In the genomic region with DNA sequence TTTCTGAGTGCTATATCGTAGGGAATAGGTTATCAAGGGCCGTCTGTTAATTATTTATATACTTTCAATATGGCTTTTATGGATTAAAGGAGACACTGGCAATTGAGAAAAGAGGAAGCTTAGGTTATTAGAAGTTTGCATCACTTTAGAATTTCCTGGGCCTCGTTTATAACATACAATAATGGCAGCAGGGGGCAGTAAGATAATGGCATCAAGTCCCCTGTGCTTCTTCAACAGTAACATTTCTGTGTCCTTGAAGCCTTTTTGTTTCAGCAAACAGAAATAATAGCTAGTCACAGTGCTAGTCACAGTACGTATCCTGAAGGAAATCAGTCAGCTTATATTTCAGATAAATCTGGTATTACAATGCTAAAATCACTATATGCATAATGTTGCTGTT, we compare ENCODE assay signal across 2 cellular contexts.
TF ChIP-seq lines count a peak whose summit lies in the region.

No MANE protein-coding gene starts in this region.

TF ChIP-seq in GM12878, 131 proteins besides CTCF, POLR2A, EP300 and RAD21:
- TF ChIP-seq BRCA1 (IDR thresholded peaks at IDR 0.05; ENCODE audit: low read depth, low read length) (no peak), YBX1 (IDR thresholded peaks at IDR 0.05) (no peak), ESRRA (IDR thresholded peaks at IDR 0.05; ENCODE audit: low read length) (no peak), RUNX3 (IDR thresholded peaks at IDR 0.05; ENCODE audit: low read length) (no peak), RAD51 (IDR thresholded peaks at IDR 0.05) (no peak), RELA (IDR thresholded peaks at IDR 0.05; ENCODE audit: borderline replicate concordance, partially characterized antibody) (no peak), HDAC2 (IDR thresholded peaks at IDR 0.05) (no peak), PML (IDR thresholded peaks at IDR 0.05; ENCODE audit: low read length) (no peak), GABPA (IDR thresholded peaks at IDR 0.05; ENCODE audit: low read depth) (no peak), BMI1 (IDR thresholded peaks at IDR 0.05; ENCODE audit: borderline replicate concordance) (no peak), CBX3 (IDR thresholded peaks at IDR 0.05; ENCODE audit: borderline replicate concordance, low read depth) (no peak), NRF1 (conservative IDR thresholded peaks at IDR 0.05; ENCODE audit: low read depth, low read length) (no peak), CHD4 (IDR thresholded peaks at IDR 0.05) (no peak), CREB1 (IDR thresholded peaks at IDR 0.05; ENCODE audit: low read depth) (no peak), HDAC6 (IDR thresholded peaks at IDR 0.05; ENCODE audit: unreplicated experiment) (no peak), ZNF217 (IDR thresholded peaks at IDR 0.05) (no peak)
- TF ChIP-seq, protein P1, sequence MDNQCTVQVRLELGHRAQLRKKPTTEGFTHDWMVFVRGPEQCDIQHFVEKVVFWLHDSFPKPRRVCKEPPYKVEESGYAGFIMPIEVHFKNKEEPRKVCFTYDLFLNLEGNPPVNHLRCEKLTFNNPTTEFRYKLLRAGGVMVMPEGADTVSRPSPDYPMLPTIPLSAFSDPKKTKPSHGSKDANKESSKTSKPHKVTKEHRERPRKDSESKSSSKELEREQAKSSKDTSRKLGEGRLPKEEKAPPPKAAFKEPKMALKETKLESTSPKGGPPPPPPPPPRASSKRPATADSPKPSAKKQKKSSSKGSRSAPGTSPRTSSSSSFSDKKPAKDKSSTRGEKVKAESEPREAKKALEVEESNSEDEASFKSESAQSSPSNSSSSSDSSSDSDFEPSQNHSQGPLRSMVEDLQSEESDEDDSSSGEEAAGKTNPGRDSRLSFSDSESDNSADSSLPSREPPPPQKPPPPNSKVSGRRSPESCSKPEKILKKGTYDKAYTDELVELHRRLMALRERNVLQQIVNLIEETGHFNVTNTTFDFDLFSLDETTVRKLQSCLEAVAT (IDR thresholded peaks at IDR 0.05): no peak
- TF ChIP-seq, protein P2, sequence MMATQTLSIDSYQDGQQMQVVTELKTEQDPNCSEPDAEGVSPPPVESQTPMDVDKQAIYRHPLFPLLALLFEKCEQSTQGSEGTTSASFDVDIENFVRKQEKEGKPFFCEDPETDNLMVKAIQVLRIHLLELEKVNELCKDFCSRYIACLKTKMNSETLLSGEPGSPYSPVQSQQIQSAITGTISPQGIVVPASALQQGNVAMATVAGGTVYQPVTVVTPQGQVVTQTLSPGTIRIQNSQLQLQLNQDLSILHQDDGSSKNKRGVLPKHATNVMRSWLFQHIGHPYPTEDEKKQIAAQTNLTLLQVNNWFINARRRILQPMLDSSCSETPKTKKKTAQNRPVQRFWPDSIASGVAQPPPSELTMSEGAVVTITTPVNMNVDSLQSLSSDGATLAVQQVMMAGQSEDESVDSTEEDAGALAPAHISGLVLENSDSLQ (IDR thresholded peaks at IDR 0.05): no peak
- TF ChIP-seq, protein P3, sequence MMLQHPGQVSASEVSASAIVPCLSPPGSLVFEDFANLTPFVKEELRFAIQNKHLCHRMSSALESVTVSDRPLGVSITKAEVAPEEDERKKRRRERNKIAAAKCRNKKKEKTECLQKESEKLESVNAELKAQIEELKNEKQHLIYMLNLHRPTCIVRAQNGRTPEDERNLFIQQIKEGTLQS (IDR thresholded peaks at IDR 0.05; ENCODE audit: borderline replicate concordance, extremely low read depth, low read depth, low read length): no peak
- TF ChIP-seq, protein P4, sequence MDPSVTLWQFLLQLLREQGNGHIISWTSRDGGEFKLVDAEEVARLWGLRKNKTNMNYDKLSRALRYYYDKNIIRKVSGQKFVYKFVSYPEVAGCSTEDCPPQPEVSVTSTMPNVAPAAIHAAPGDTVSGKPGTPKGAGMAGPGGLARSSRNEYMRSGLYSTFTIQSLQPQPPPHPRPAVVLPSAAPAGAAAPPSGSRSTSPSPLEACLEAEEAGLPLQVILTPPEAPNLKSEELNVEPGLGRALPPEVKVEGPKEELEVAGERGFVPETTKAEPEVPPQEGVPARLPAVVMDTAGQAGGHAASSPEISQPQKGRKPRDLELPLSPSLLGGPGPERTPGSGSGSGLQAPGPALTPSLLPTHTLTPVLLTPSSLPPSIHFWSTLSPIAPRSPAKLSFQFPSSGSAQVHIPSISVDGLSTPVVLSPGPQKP (IDR thresholded peaks at IDR 0.05; ENCODE audit: low read depth, low read length): no peak

TF ChIP-seq in neural cell, 6 proteins besides CTCF, POLR2A, EP300 and RAD21:
- TF ChIP-seq, protein P5, sequence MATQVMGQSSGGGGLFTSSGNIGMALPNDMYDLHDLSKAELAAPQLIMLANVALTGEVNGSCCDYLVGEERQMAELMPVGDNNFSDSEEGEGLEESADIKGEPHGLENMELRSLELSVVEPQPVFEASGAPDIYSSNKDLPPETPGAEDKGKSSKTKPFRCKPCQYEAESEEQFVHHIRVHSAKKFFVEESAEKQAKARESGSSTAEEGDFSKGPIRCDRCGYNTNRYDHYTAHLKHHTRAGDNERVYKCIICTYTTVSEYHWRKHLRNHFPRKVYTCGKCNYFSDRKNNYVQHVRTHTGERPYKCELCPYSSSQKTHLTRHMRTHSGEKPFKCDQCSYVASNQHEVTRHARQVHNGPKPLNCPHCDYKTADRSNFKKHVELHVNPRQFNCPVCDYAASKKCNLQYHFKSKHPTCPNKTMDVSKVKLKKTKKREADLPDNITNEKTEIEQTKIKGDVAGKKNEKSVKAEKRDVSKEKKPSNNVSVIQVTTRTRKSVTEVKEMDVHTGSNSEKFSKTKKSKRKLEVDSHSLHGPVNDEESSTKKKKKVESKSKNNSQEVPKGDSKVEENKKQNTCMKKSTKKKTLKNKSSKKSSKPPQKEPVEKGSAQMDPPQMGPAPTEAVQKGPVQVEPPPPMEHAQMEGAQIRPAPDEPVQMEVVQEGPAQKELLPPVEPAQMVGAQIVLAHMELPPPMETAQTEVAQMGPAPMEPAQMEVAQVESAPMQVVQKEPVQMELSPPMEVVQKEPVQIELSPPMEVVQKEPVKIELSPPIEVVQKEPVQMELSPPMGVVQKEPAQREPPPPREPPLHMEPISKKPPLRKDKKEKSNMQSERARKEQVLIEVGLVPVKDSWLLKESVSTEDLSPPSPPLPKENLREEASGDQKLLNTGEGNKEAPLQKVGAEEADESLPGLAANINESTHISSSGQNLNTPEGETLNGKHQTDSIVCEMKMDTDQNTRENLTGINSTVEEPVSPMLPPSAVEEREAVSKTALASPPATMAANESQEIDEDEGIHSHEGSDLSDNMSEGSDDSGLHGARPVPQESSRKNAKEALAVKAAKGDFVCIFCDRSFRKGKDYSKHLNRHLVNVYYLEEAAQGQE (IDR thresholded peaks at IDR 0.05; ENCODE audit: borderline replicate concordance): no peak
- TF ChIP-seq POLR2AphosphoS5 (IDR thresholded peaks at IDR 0.05): no peak
- TF ChIP-seq EZH2 (IDR thresholded peaks at IDR 0.05; ENCODE audit: borderline replicate concordance, insufficient read depth, low read length, poor library complexity, severe bottlenecking): no peak
